8 cellular contexts compared by ENCODE assay signal in the genomic region with DNA sequence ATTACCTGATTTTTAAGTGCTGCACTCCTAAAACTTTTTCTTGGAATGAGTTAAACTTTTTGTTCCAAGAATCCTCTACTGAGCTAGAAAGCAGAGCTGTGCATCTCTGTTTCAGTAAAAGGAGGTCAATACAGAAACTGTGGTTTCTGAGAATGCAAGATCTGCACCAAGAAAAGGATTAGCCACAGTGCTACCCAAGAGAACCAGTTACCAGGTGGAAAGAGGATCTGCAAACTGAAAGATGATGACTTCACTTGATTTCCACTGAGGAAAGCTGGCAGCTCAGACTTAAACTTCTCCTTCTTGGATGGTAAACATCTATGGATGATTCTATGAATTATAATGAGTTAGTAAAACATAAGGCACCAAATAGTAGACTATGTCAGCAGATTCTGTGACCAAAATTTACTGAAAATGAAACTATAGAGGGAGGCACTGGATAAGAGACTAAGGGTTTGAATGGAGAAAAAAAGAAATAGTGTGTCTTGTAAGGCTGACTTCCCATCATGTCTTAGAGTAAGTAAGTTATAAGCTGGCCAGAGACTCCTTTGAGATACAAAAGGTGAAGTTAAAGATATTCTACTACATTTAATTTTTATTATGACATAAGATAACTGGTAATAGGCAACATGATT.
A peak's percentile ranks its signal among the peaks of the same experiment; 100 is the strongest.
DNase-seq lines count a peak whose midpoint lies in the region; ATAC-seq, FAIRE-seq and TF ChIP-seq lines count a peak whose summit lies in the region.
"Not testable (repeated sequence)": the region's sequence is repeated elsewhere in the genome, so short reads cannot be mapped to it uniquely, and the experiment has no call there.

No MANE protein-coding gene starts in this region.

- H3K4me3 Mint-ChIP-seq in WTC11; activated CD8-positive, alpha-beta T cell treated with anti-CD3 and anti-CD28 coated beads for 36 hours; astrocyte (ENCODE audit: unreplicated experiment): not testable (repeated sequence)
- peak overlapping the region; percentile 59 for H3K4me3 Mint-ChIP-seq in activated T-helper 17 cell treated with anti-CD3 and anti-CD28 coated beads, Interleukin-2, amount 50 U/mL, for 72 hours
- peak overlapping the region; percentile 24 to 41 for H3K4me3 Mint-ChIP-seq in stimulated activated naive CD8-positive, alpha-beta T cell treated with anti-CD3 and anti-CD28 coated beads, Interleukin-15, amount 100 ng/mL, for 72 hours

- H3K79me2 ChIP-seq in astrocyte (ENCODE audit: insufficient read depth, low read length): not testable (repeated sequence)

- peaks cover 70% of the 10 kb centered on the region for H3K36me3 Mint-ChIP-seq in WTC11
- not testable (repeated sequence) for H3K36me3 Mint-ChIP-seq in activated CD8-positive, alpha-beta T cell treated with anti-CD3 and anti-CD28 coated beads for 36 hours (ENCODE audit: low read depth); activated T-helper 17 cell treated with anti-CD3 and anti-CD28 coated beads, Interleukin-2, amount 50 U/mL, for 72 hours (ENCODE audit: low read depth); astrocyte (ENCODE audit: low read depth, unreplicated experiment)

- H3K36me3 ChIP-seq in astrocyte (ENCODE audit: insufficient read depth, low read length): not testable (repeated sequence)

- H3K4me2 ChIP-seq in astrocyte (ENCODE audit: low read length): not testable (repeated sequence)

- CTCF ChIA-PET in WTC11 (lab: Charles Lee); activated CD8-positive, alpha-beta T cell treated with anti-CD3 and anti-CD28 coated beads for 36 hours (lab: Charles Lee): not testable (repeated sequence)

- H3K27ac Mint-ChIP-seq in WTC11 (peak overlapping the region; percentile 82), astrocyte (ENCODE audit: unreplicated experiment) (peak overlapping the region; percentile 12)
- H3K27ac Mint-ChIP-seq in activated CD8-positive, alpha-beta T cell treated with anti-CD3 and anti-CD28 coated beads for 36 hours: peak overlapping the region; percentile 58
- H3K27ac Mint-ChIP-seq in activated T-helper 17 cell treated with anti-CD3 and anti-CD28 coated beads, Interleukin-2, amount 50 U/mL, for 72 hours: peak overlapping the region; percentile 57
- H3K27ac Mint-ChIP-seq in stimulated activated naive CD8-positive, alpha-beta T cell treated with anti-CD3 and anti-CD28 coated beads, Interleukin-15, amount 100 ng/mL, for 72 hours: peak overlapping the region in 1 of 2 donors; percentile 69

- POLR2A ChIA-PET in WTC11 (lab: Charles Lee); activated CD8-positive, alpha-beta T cell treated with anti-CD3 and anti-CD28 coated beads for 36 hours (lab: Charles Lee): not testable (repeated sequence)

- H4K20me1 ChIP-seq in astrocyte (ENCODE audit: insufficient read depth, low read length): not testable (repeated sequence)

- not testable (repeated sequence) for H2AFZ ChIP-seq in astrocyte (ENCODE audit: low read depth, low read length)

- FAIRE-seq in astrocyte (lab: Jason Lieb, UNC): not testable (repeated sequence)

- H3K9me3 ChIP-seq in astrocyte (ENCODE audit: insufficient read depth, low read depth, low read length): not testable (repeated sequence)

- H3K4me1 ChIP-seq in astrocyte (ENCODE audit: insufficient read depth, low read length): not testable (repeated sequence)

- H3K27me3 ChIP-seq in astrocyte (ENCODE audit: insufficient read depth, low read length): not testable (repeated sequence)

- not testable (repeated sequence) for H3K27me3 Mint-ChIP-seq in WTC11 (ENCODE audit: low read depth); activated CD8-positive, alpha-beta T cell treated with anti-CD3 and anti-CD28 coated beads for 36 hours; activated T-helper 17 cell treated with anti-CD3 and anti-CD28 coated beads, Interleukin-2, amount 50 U/mL, for 72 hours; astrocyte (ENCODE audit: low read depth, unreplicated experiment); stimulated activated naive CD8-positive, alpha-beta T cell treated with anti-CD3 and anti-CD28 coated beads, Interleukin-15, amount 100 ng/mL, for 72 hours

- in situ Hi-C loops in KBM-7 (cut with MboI; ENCODE audit: low pct_unique_long_range_greater_than_20kb, low sequenced_read_pairs): not testable (repeated sequence)

- H3K9ac ChIP-seq in astrocyte (ENCODE audit: low read length): not testable (repeated sequence)

- H3K4me1 Mint-ChIP-seq in WTC11: peaks cover 26% of the 10 kb centered on the region
- peaks cover 12% of the 10 kb centered on the region for H3K4me1 Mint-ChIP-seq in activated CD8-positive, alpha-beta T cell treated with anti-CD3 and anti-CD28 coated beads for 36 hours (ENCODE audit: low read depth)
- H3K4me1 Mint-ChIP-seq in activated T-helper 17 cell treated with anti-CD3 and anti-CD28 coated beads, Interleukin-2, amount 50 U/mL, for 72 hours; astrocyte (ENCODE audit: low read depth, unreplicated experiment): not testable (repeated sequence)
- peaks cover 25% of the 10 kb centered on the region for H3K4me1 Mint-ChIP-seq in stimulated activated naive CD8-positive, alpha-beta T cell treated with anti-CD3 and anti-CD28 coated beads, Interleukin-15, amount 100 ng/mL, for 72 hours

- H3K9me3 Mint-ChIP-seq in WTC11; activated CD8-positive, alpha-beta T cell treated with anti-CD3 and anti-CD28 coated beads for 36 hours; activated T-helper 17 cell treated with anti-CD3 and anti-CD28 coated beads, Interleukin-2, amount 50 U/mL, for 72 hours; astrocyte (ENCODE audit: unreplicated experiment); stimulated activated naive CD8-positive, alpha-beta T cell treated with anti-CD3 and anti-CD28 coated beads, Interleukin-15, amount 100 ng/mL, for 72 hours: not testable (repeated sequence)

- DNase-seq in GM12864 (ENCODE audit: low read depth): peak; percentile 19
- peak; percentile 3 for DNase-seq in KBM-7
- DNase-seq in OCI-M1 (lab: John Stamatoyannopoulos, UW): peak; percentile 25
- DNase-seq in WTC11 (ENCODE audit: low spot score); activated CD8-positive, alpha-beta T cell treated with anti-CD3 and anti-CD28 coated beads for 36 hours; astrocyte (ENCODE audit: low read depth); stimulated activated naive CD8-positive, alpha-beta T cell treated with anti-CD3 and anti-CD28 coated beads, Interleukin-15, amount 100 ng/mL, for 72 hours: not testable (repeated sequence)

- not testable (repeated sequence) for H3K4me3 ChIP-seq in GM12864 (ENCODE audit: low read depth, low read length); astrocyte (ENCODE audit: insufficient read depth, low read depth, low read length)

- H3K27ac ChIP-seq in astrocyte (ENCODE audit: low read depth, low read length): not testable (repeated sequence)

- not testable (repeated sequence) for TF ChIP-seq CTCF in GM12864 (IDR thresholded peaks at IDR 0.05; ENCODE audit: low read depth, low read length, missing control alignments); WTC11 (IDR thresholded peaks at IDR 0.05); activated CD8-positive, alpha-beta T cell treated with anti-CD3 and anti-CD28 coated beads for 36 hours (IDR thresholded peaks at IDR 0.05); astrocyte (IDR thresholded peaks at IDR 0.05; ENCODE audit: insufficient read depth, low read depth, low read length)

- ATAC-seq in WTC11; activated CD8-positive, alpha-beta T cell treated with anti-CD3 and anti-CD28 coated beads for 36 hours; stimulated activated naive CD8-positive, alpha-beta T cell treated with anti-CD3 and anti-CD28 coated beads, Interleukin-15, amount 100 ng/mL, for 72 hours: not testable (repeated sequence)
- ATAC-seq in activated T-helper 17 cell treated with anti-CD3 and anti-CD28 coated beads, Interleukin-2, amount 50 U/mL, for 72 hours (replicated peaks): peak; percentile 57

- intact Hi-C loops in activated CD8-positive, alpha-beta T cell treated with anti-CD3 and anti-CD28 coated beads for 36 hours (cut with micrococcal nuclease): not testable (repeated sequence)
